ENCODE assay signal across 15 cellular contexts in genomic region chr7:129437190-129437589, GRCh38.
"Had no signal": no experiment of that assay in that cellular context is flagged by ENCODE, and none has a peak within 500 bp of the region (broad histone marks: within the 10 kb centered on the region; RNA-seq: fewer than 3 reads in every experiment).

No MANE protein-coding gene starts in this region.

- H3K4me3 ChIP-seq: cardiac muscle cell, SJSA1 had no signal

- H3K27ac ChIP-seq: cardiac muscle cell, neutrophil, parathyroid adenoma, SJSA1 had no signal

- H2AFZ ChIP-seq: parathyroid adenoma had no signal

- H3K9me3 ChIP-seq: neutrophil, SJSA1 had no signal

- H3K27me3 ChIP-seq: cardiac muscle cell, SJSA1 had no signal

- DNase-seq: activated CD8-positive, alpha-beta memory T cell treated with anti-CD3 and anti-CD28 coated beads, Interleukin-2, amount 50 U/mL, for 48 hours; activated gamma-delta T cell; islet precursor cell; mammary epithelial cell; natural killer cell; stimulated activated CD4-positive, alpha-beta T cell treated with anti-CD3 and anti-CD28 coated beads, Interleukin-4, amount 100 ng/mL, for 24 hours; stimulated activated naive CD4-positive, alpha-beta T cell treated with Interleukin-2 at 50 U/mL for 16 hours had no signal

- H3K9me3 Mint-ChIP-seq: natural killer cell; T-helper 2 cell treated with Interferon-gamma antibody and Interleukin-4, amounts not matched to agents 5 μg/mL and 100 μg/mL, for 36 hours; type B pancreatic cell had no signal

- H3K36me3 ChIP-seq: cardiac muscle cell, neutrophil had no signal

- H3K27ac Mint-ChIP-seq: natural killer cell; T-helper 2 cell treated with Interferon-gamma antibody and Interleukin-4, amounts not matched to agents 5 μg/mL and 100 μg/mL, for 36 hours; type B pancreatic cell had no signal

- H3K36me3 Mint-ChIP-seq: natural killer cell had no signal

- H3K9ac ChIP-seq: parathyroid adenoma had no signal

- H3K79me2 ChIP-seq: parathyroid adenoma had no signal

- ATAC-seq: activated CD4-positive, CD25-positive, alpha-beta regulatory T cell treated with anti-CD3 and anti-CD28 coated beads, Interleukin-2, amount 50 U/mL, for 24 hours; left lobe of liver; natural killer cell had no signal

- H3K4me1 ChIP-seq: parathyroid adenoma had no signal
